Comparison of ENCODE assay signal across 8 cellular contexts in the genomic region with DNA sequence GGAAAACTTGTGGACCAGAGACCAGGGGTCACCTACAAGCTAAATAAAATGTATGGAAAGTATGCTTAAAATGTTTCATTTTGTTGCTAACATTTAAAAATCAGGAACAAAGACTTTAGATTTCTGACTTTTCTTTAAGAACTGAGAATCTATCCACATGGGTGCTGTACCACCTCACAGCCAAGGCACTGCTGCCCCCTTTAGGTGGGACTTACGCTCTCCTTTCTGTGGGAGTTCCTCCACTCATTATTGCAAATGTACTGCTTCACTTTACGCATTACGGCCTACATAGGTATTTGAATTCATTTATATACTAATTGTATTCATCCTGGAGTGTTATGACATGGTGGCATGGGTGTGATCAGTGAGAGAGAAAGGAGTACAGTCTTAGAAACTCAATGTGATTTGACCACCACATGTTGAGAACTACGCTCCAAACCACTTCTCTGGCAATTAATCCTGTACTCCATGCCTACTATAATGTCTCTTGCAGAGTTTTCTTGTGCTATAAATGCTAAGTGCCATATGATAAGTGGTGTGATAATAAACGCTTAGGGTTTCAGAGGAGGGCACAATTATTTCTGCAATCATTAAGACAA. TPM values are rescaled to one million over a fixed set of nuclear protein-coding genes. Genes with fewer than 3 reads are reported as not detected.
A peak's percentile ranks its signal among the peaks of the same experiment; 100 is the strongest.
DNase-seq lines count a peak whose midpoint lies in the region; ATAC-seq and TF ChIP-seq lines count a peak whose summit lies in the region.

No MANE protein-coding gene starts in this region.

- POLR2A ChIA-PET in OCI-LY7 (lab: Charles Lee), result no interaction called here

- no peaks in the 10 kb centered on the region for H3K79me2 ChIP-seq in OCI-LY7 (ENCODE audit: insufficient read depth, low read depth, low read length)

- H3K9me3 ChIP-seq in OCI-LY7 (ENCODE audit: low read length), result no peaks in the 10 kb centered on the region

- H3K36me3 ChIP-seq in OCI-LY7 (ENCODE audit: insufficient read depth, low read length), result no peaks in the 10 kb centered on the region

- ATAC-seq in HG02759 (IDR thresholded peaks at IDR 0.05; ENCODE audit: unreplicated experiment) (peak; percentile 70), GM18858 (IDR thresholded peaks at IDR 0.05; ENCODE audit: unreplicated experiment) (no peak)

- BruUV-seq in OCI-LY7 (replicated peaks; lab: Mats Ljungman, UMichigan), result no TSS peak

- peak; percentile 21 for DNase-seq in NK-92 treated with Interleukin-12 subunit alpha and Interleukin-12 subunit beta, amount 100 ng/mL, for 24 hours (lab: John Stamatoyannopoulos, UW)
- DNase-seq in NK-92 (lab: John Stamatoyannopoulos, UW; ENCODE audit: unreplicated experiment) (no peak), OCI-LY7 (ENCODE audit: low spot score) (peak; percentile 55), iPS-NIHi11 (ENCODE audit: low spot score) (peak; percentile 42)
- DNase-seq in activated naive CD4-positive, alpha-beta T cell treated with Interleukin-2 at 50 U/mL for 16 hours, result peak; percentile 40
- DNase-seq in stimulated activated CD4-positive, alpha-beta T cell treated with anti-CD3 and anti-CD28 coated beads, Interleukin-4, amount 100 ng/mL, for 4 hours, result peak; percentile 17 to 33

- no peaks in the 10 kb centered on the region for H4K20me1 ChIP-seq in OCI-LY7 (ENCODE audit: insufficient read depth, low read length)

- H3K9me2 ChIP-seq in OCI-LY7 (ENCODE audit: insufficient read depth, low read length), result no peaks in the 10 kb centered on the region

- intact Hi-C loops in OCI-LY7 (cut with micrococcal nuclease; ENCODE audit: unreplicated experiment), result loop anchor here (5.0 kb wide), 1 partner anchor 297 kb away; no protein-coding TSS in a partner anchor

- no peak overlapping the region for H3K4me2 ChIP-seq in OCI-LY7 (ENCODE audit: low read length)

- no peaks in the 10 kb centered on the region for H3K4me1 ChIP-seq in OCI-LY7 (ENCODE audit: insufficient read depth, low read length, poor library complexity, severe bottlenecking)

- no peak overlapping the region for H3K27ac ChIP-seq in OCI-LY7 (ENCODE audit: low read depth, low read length, poor library complexity, severe bottlenecking)

- no peak overlapping the region for H2AFZ ChIP-seq in OCI-LY7 (ENCODE audit: low read length)

- H3K4me3 ChIP-seq in OCI-LY7 (ENCODE audit: low read depth, low read length, poor library complexity, severe bottlenecking), result no peak overlapping the region

- CTCF ChIA-PET in OCI-LY7 (lab: Charles Lee; ENCODE audit: unreplicated experiment), result no interaction called here

- TF ChIP-seq CTCF in OCI-LY7 (conservative IDR thresholded peaks at IDR 0.05; ENCODE audit: low read length), result peak; percentile 89

RNA-seq across cellular contexts. Expression of gene CETN3, which starts 24.7 kb away (rescaled TPM):
- total RNA-seq in OCI-LY7 (2014; rRNA removed; shearing (Covaris generic)), result 34.6 and 43.2 TPM in 2 replicates
- 53.2 and 57.4 TPM in 2 replicates for total RNA-seq in OCI-LY7 (2022)

RNA-seq across cellular contexts. Expression of gene MBLAC2, which starts 40.4 kb away (rescaled TPM):
- total RNA-seq in OCI-LY7 (2014; rRNA removed; shearing (Covaris generic)), result 9.1 and 9.4 TPM in 2 replicates
- 16.3 and 17.3 TPM in 2 replicates for total RNA-seq in OCI-LY7 (2022)

RNA-seq across cellular contexts. Expression of gene POLR3G, which starts 40.4 kb away (rescaled TPM):
- 9.9 and 14.6 TPM in 2 replicates for total RNA-seq in OCI-LY7 (2014; rRNA removed; shearing (Covaris generic))
- 12.9 and 14.2 TPM in 2 replicates for total RNA-seq in OCI-LY7 (2022)
